In genomic region chr13:25017808-25018728, GRCh38 we compare ENCODE assay signal across 8 cellular contexts.
A peak's percentile ranks its signal among the peaks of the same experiment; 100 is the strongest.
DNase-seq lines count a peak whose midpoint lies in the region; ATAC-seq and TF ChIP-seq lines count a peak whose summit lies in the region.
"Not testable (repeated sequence)": the region's sequence is repeated elsewhere in the genome, so short reads cannot be mapped to it uniquely, and the experiment has no call there.

No MANE protein-coding gene starts in this region.

- not testable (repeated sequence) for H3K27ac Mint-ChIP-seq in endothelial cell (ENCODE audit: unreplicated experiment)

- peak overlapping the region; percentile 80 for H3K4me3 Mint-ChIP-seq in endothelial cell (ENCODE audit: unreplicated experiment)

- ATAC-seq in left lung (peak; percentile 93), upper lobe of right lung (peak; percentile 47)

- H3K4me3 ChIP-seq in Peyer's patch, result peak overlapping the region in 3 of 4 donors; percentile 18 to 46 (median 29)
- peak overlapping the region; percentile 15 to 35 for H3K4me3 ChIP-seq in left lung
- peak overlapping the region; percentile 7 for H3K4me3 ChIP-seq in skeletal muscle cell (ENCODE audit: low read depth, low read length)
- peak overlapping the region; percentile 10 for H3K4me3 ChIP-seq in upper lobe of right lung

- DNase-seq in GM10248 (ENCODE audit: extremely low spot score), result peak; percentile 21
- peak; percentile 24 for DNase-seq in NCI-H1105 (lab: John Stamatoyannopoulos, UW)
- peak in 2 of 3 donors; percentile 70 to 88 for DNase-seq in Peyer's patch
- peak; percentile 24 for DNase-seq in activated effector memory CD4-positive, alpha-beta T cell treated with Interleukin-2 at 50 U/mL for 16 hours
- DNase-seq in endothelial cell (ENCODE audit: low spot score); skeletal muscle cell (ENCODE audit: low read depth): not testable (repeated sequence)
- DNase-seq in left lung, result peak; percentile 52 to 86
- peak; percentile 72 for DNase-seq in upper lobe of right lung

- H3K4me1 Mint-ChIP-seq in endothelial cell (ENCODE audit: unreplicated experiment), result not testable (repeated sequence)

- peaks cover 16% of the 10 kb centered on the region for H3K27me3 Mint-ChIP-seq in endothelial cell (ENCODE audit: unreplicated experiment)

- not testable (repeated sequence) for H3K27ac ChIP-seq in Peyer's patch, left lung, upper lobe of right lung

- H3K27me3 ChIP-seq in Peyer's patch, result peaks cover 0 to 11% of the 10 kb centered on the region in 2 donors
- H3K27me3 ChIP-seq in left lung, result peaks cover 18 to 88% of the 10 kb centered on the region in 2 donors
- H3K27me3 ChIP-seq in upper lobe of right lung, result peaks cover 29% of the 10 kb centered on the region

- CTCF ChIA-PET in GM10248 (lab: Yijun Ruan, JAX), result interaction anchor here (1.3 to 1.7 kb wide), 2 partner anchors 13 to 19 kb away, joined by 3 to 5 read pairs; no protein-coding TSS in a partner anchor

- not testable (repeated sequence) for TF ChIP-seq POLR2A in Peyer's patch (IDR thresholded peaks at IDR 0.05)

- TF ChIP-seq CTCF in GM10248 (IDR thresholded peaks at IDR 0.05; ENCODE audit: control extremely low read depth, extremely low read depth, low read depth, missing control alignments); Peyer's patch (IDR thresholded peaks at IDR 0.05); endothelial cell (IDR thresholded peaks at IDR 0.05; ENCODE audit: unreplicated experiment); left lung (IDR thresholded peaks at IDR 0.05); upper lobe of right lung (IDR thresholded peaks at IDR 0.05): not testable (repeated sequence)

- POLR2A ChIA-PET in GM10248 (lab: Yijun Ruan, JAX), result not testable (repeated sequence)

- H3K36me3 ChIP-seq in Peyer's patch, left lung, upper lobe of right lung: not testable (repeated sequence)

- H3K4me1 ChIP-seq in Peyer's patch (peaks cover 0 to 14% (median 0%) of the 10 kb centered on the region in 4 donors), left lung (peaks cover 0 to 11% of the 10 kb centered on the region in 2 donors)
- not testable (repeated sequence) for H3K4me1 ChIP-seq in upper lobe of right lung

- not testable (repeated sequence) for H3K9me3 Mint-ChIP-seq in endothelial cell (ENCODE audit: unreplicated experiment)

- not testable (repeated sequence) for H3K36me3 Mint-ChIP-seq in endothelial cell (ENCODE audit: low read depth, unreplicated experiment)

- intact Hi-C loops in left lung (cut with DNase I); upper lobe of right lung (cut with DNase I): not testable (repeated sequence)

- H3K9me3 ChIP-seq in Peyer's patch, left lung, upper lobe of right lung: not testable (repeated sequence)
